In the genomic region with DNA sequence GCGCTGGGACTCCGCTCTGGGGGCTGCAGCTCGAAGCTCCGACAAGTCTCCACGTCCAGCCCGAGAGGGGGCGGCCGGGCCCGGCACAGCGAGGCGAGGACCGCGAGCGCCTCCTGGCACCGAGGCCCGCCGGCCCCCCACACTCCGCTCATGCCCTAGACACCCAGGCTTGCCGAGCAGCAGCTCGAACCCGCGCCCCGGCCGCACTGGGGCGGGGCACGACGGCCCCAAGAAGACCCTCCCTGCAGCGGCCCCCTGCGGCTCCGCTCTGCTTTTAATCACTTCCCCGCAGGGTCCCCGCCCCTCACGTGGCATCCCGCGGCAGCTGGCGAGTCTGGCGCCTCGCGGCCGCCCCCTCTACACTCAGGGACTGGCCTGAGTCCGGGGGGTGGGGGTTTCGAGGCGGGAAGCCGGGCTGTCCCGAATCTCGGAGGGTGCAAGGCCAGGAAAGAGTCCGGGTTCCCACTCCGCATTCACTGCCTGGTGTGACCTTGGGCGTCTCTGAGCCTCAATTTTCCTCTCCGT, we compare ENCODE assay signal across 8 cellular contexts. TPM values are rescaled to one million over a fixed set of nuclear protein-coding genes. Genes with fewer than 3 reads are reported as not detected.
DNase-seq lines count a peak whose midpoint lies in the region; ATAC-seq and TF ChIP-seq lines count a peak whose summit lies in the region.

A gene with protein sequence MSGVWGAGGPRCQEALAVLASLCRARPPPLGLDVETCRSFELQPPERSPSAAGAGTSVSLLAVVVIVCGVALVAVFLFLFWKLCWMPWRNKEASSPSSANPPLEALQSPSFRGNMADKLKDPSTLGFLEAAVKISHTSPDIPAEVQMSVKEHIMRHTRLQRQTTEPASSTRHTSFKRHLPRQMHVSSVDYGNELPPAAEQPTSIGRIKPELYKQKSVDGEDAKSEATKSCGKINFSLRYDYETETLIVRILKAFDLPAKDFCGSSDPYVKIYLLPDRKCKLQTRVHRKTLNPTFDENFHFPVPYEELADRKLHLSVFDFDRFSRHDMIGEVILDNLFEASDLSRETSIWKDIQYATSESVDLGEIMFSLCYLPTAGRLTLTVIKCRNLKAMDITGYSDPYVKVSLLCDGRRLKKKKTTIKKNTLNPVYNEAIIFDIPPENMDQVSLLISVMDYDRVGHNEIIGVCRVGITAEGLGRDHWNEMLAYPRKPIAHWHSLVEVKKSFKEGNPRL (minus strand): TSS at position 249 of the 525 bp plus-strand sequence. CDS start 97 bp downstream, at position 152.

- intact Hi-C loops in activated CD4-positive, alpha-beta memory T cell treated with anti-CD3 and anti-CD28 coated beads for 36 hours (cut with micrococcal nuclease): no loop called here
- intact Hi-C loops in tibial artery (cut with DNase I; ENCODE audit: low total_unique reads): no loop called here

- H3K36me3 ChIP-seq in brain microvascular endothelial cell (replicated peaks) (no peaks in the 10 kb centered on the region), tibial artery (no peaks in the 10 kb centered on the region)

- peaks cover 72% of the 10 kb centered on the region for H3K27me3 ChIP-seq in brain microvascular endothelial cell (replicated peaks)
- H3K27me3 ChIP-seq in tibial artery: peaks cover 9 to 93% of the 10 kb centered on the region in 2 donors

- ATAC-seq in memory B cell (ENCODE audit: low read depth): no peak

- peaks cover 64% of the 10 kb centered on the region for H3K27me3 Mint-ChIP-seq in activated CD4-positive, alpha-beta memory T cell treated with anti-CD3 and anti-CD28 coated beads for 36 hours
- H3K27me3 Mint-ChIP-seq in activated CD4-positive, alpha-beta memory T cell treated with anti-CD3 and anti-CD28 coated beads, Interleukin-2, amount 10 ng/mL, durations not matched to agents 7 days and 5 days: peaks cover 73% of the 10 kb centered on the region
- H3K27me3 Mint-ChIP-seq in memory B cell: peaks cover 31% of the 10 kb centered on the region

- in situ Hi-C loops in brain microvascular endothelial cell (cut with HindIII; ENCODE audit: low pct_ligation_motif_present, low sequenced_read_pairs): no loop called here

- no peaks in the 10 kb centered on the region for H3K9me3 Mint-ChIP-seq in activated CD4-positive, alpha-beta memory T cell treated with anti-CD3 and anti-CD28 coated beads for 36 hours
- no peaks in the 10 kb centered on the region for H3K9me3 Mint-ChIP-seq in activated CD4-positive, alpha-beta memory T cell treated with anti-CD3 and anti-CD28 coated beads, Interleukin-2, amount 10 ng/mL, durations not matched to agents 7 days and 5 days
- no peaks in the 10 kb centered on the region for H3K9me3 Mint-ChIP-seq in memory B cell

- CTCF ChIA-PET in activated CD4-positive, alpha-beta memory T cell treated with anti-CD3 and anti-CD28 coated beads for 36 hours (lab: Charles Lee): interaction anchor here (1.9 kb wide), 1 partner anchor 129 kb away, joined by 9 read pairs; no protein-coding TSS in a partner anchor
- CTCF ChIA-PET in activated CD4-positive, alpha-beta memory T cell treated with anti-CD3 and anti-CD28 coated beads, Interleukin-2, amount 10 ng/mL, durations not matched to agents 7 days and 5 days (lab: Charles Lee): no interaction called here

- peaks cover 0 to 36% (median 27%) of the 10 kb centered on the region in 4 donors for H3K4me1 ChIP-seq in tibial artery

- peak within 1 kb of the TSS; percentile 34 for H3K4me3 ChIP-seq in brain microvascular endothelial cell (ENCODE audit: low read depth, low read length)
- H3K4me3 ChIP-seq in tibial artery: peak within 1 kb of the TSS; percentile 30 to 52

- H3K27ac ChIP-seq in brain microvascular endothelial cell (no peak within 1 kb of the TSS), tibial artery (no peak within 1 kb of the TSS)

- H3K4me1 Mint-ChIP-seq in activated CD4-positive, alpha-beta memory T cell treated with anti-CD3 and anti-CD28 coated beads for 36 hours (ENCODE audit: low read depth): peaks cover 9% of the 10 kb centered on the region
- H3K4me1 Mint-ChIP-seq in activated CD4-positive, alpha-beta memory T cell treated with anti-CD3 and anti-CD28 coated beads, Interleukin-2, amount 10 ng/mL, durations not matched to agents 7 days and 5 days: peaks cover 7% of the 10 kb centered on the region
- peaks cover 6% of the 10 kb centered on the region for H3K4me1 Mint-ChIP-seq in memory B cell

- no peak within 1 kb of the TSS for H3K27ac Mint-ChIP-seq in activated CD4-positive, alpha-beta memory T cell treated with anti-CD3 and anti-CD28 coated beads for 36 hours
- no peak within 1 kb of the TSS for H3K27ac Mint-ChIP-seq in activated CD4-positive, alpha-beta memory T cell treated with anti-CD3 and anti-CD28 coated beads, Interleukin-2, amount 10 ng/mL, durations not matched to agents 7 days and 5 days
- no peak within 1 kb of the TSS for H3K27ac Mint-ChIP-seq in memory B cell

- POLR2A ChIA-PET in activated CD4-positive, alpha-beta memory T cell treated with anti-CD3 and anti-CD28 coated beads for 36 hours (lab: Charles Lee): no interaction called here
- POLR2A ChIA-PET in activated CD4-positive, alpha-beta memory T cell treated with anti-CD3 and anti-CD28 coated beads, Interleukin-2, amount 10 ng/mL, durations not matched to agents 7 days and 5 days (lab: Charles Lee): no interaction called here

- peak within 1 kb of the TSS; percentile 18 for H3K4me3 Mint-ChIP-seq in activated CD4-positive, alpha-beta memory T cell treated with anti-CD3 and anti-CD28 coated beads for 36 hours
- H3K4me3 Mint-ChIP-seq in activated CD4-positive, alpha-beta memory T cell treated with anti-CD3 and anti-CD28 coated beads, Interleukin-2, amount 10 ng/mL, durations not matched to agents 7 days and 5 days: no peak within 1 kb of the TSS
- peak within 1 kb of the TSS; percentile 30 for H3K4me3 Mint-ChIP-seq in memory B cell

- H3K9me3 ChIP-seq in tibial artery: no peaks in the 10 kb centered on the region

- TF ChIP-seq CTCF in brain microvascular endothelial cell (IDR thresholded peaks at IDR 0.05; ENCODE audit: low read depth, low read length, missing control alignments) (no peak), tibial artery (IDR thresholded peaks at IDR 0.05) (no peak)

- DNase-seq in activated CD4-positive, alpha-beta memory T cell treated with anti-CD3 and anti-CD28 coated beads for 36 hours: no peak
- DNase-seq in activated CD4-positive, alpha-beta memory T cell treated with anti-CD3 and anti-CD28 coated beads, Interleukin-2, amount 10 ng/mL, durations not matched to agents 7 days and 5 days: no peak
- DNase-seq in brain microvascular endothelial cell (no peak), memory B cell (ENCODE audit: low spot score in 2 of 2) (no peak), tibial artery (no peak), NCI-H226 (no peak), NCI-H2029 treated with DMSO at 0.1 percent for 48 hours (lab: John Stamatoyannopoulos, UW) (no peak), NCI-H2196 (lab: John Stamatoyannopoulos, UW; ENCODE audit: unreplicated experiment) (no peak)

- H3K36me3 Mint-ChIP-seq in activated CD4-positive, alpha-beta memory T cell treated with anti-CD3 and anti-CD28 coated beads for 36 hours: no peaks in the 10 kb centered on the region
- no peaks in the 10 kb centered on the region for H3K36me3 Mint-ChIP-seq in activated CD4-positive, alpha-beta memory T cell treated with anti-CD3 and anti-CD28 coated beads, Interleukin-2, amount 10 ng/mL, durations not matched to agents 7 days and 5 days (ENCODE audit: low read depth)
- H3K36me3 Mint-ChIP-seq in memory B cell: no peaks in the 10 kb centered on the region

RNA-seq across cellular contexts. Expression of the gene that starts here (rescaled TPM):
- not detected for total RNA-seq in activated CD4-positive, alpha-beta memory T cell treated with anti-CD3 and anti-CD28 coated beads for 36 hours
- total RNA-seq in activated CD4-positive, alpha-beta memory T cell treated with anti-CD3 and anti-CD28 coated beads, Interleukin-2, amount 10 ng/mL, durations not matched to agents 7 days and 5 days: not detected
